In genomic region chr11:69664103-69664775, GRCh38 we compare ENCODE assay signal across 1 cellular context.
A peak's percentile ranks its signal among the peaks of the same experiment; 100 is the strongest.
TF ChIP-seq lines count a peak whose summit lies in the region.

No MANE protein-coding gene starts in this region.

TF ChIP-seq in HepG2, 621 proteins besides CTCF, POLR2A, EP300 and RAD21:
- no peak for TF ChIP-seq ZNF784 (CRISPR knock-in tag; IDR thresholded peaks at IDR 0.05; ENCODE audit: borderline replicate concordance)
- TF ChIP-seq ZNF775 (CRISPR knock-in tag; IDR thresholded peaks at IDR 0.05; ENCODE audit: borderline replicate concordance) = no peak
- no peak for TF ChIP-seq LRRFIP1 (CRISPR knock-in tag; conservative IDR thresholded peaks at IDR 0.05)
- peak; percentile 20; the same call in 1 of the 2 replicates for TF ChIP-seq ZBTB33 (CRISPR knock-in tag; IDR thresholded peaks at IDR 0.05)
- peak; percentile 37 for TF ChIP-seq AGO2 (optimal IDR thresholded peaks at IDR 0.05; ENCODE audit: low read depth, low read length)
TF ChIP-seq in HepG2: peak in this region for 2.
